Comparison of ENCODE assay signal across 27 cellular contexts in the genomic region with DNA sequence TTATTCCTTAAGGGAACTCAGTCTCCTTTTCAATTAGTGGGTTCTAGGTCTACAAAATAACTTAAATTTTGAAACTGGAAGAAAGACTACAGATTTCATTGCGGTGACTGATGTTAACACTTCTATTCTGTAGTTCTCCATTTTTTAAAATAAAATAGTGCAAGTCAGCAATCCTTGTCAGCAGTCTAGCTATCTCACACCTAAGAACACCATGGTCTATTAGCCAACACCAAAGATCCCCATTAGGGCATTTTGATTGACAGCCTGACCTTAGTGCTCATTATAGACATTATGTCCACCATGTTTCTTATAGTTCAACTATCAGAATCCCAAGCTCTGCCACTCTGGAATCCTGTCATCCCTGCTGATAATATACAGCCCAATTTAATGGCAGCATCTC. TPM values are rescaled to one million over a fixed set of nuclear protein-coding genes. Genes with fewer than 3 reads are reported as not detected.
DNase-seq lines count a peak whose midpoint lies in the region; ATAC-seq, FAIRE-seq and TF ChIP-seq lines count a peak whose summit lies in the region.
"Had no signal": no experiment of that assay in that cellular context is flagged by ENCODE, and none has a peak within 500 bp of the region (broad histone marks: within the 10 kb centered on the region; RNA-seq: fewer than 3 reads in every experiment).

No MANE protein-coding gene starts in this region.

- RAD21 ChIA-PET in GM12878 (lab: Charles Lee; ENCODE audit: unreplicated experiment) = no interaction called here

- in situ Hi-C loops in GM12878 (cut with MboI) = no loop called here
- in situ Hi-C loops in HepG2 (cut with HindIII; ENCODE audit: extremely low pct_ligation_motif_present, low pct_unique_long_range_greater_than_20kb) = no loop called here
- in situ Hi-C loops in GM13977 (cut with MboI; ENCODE audit: low pct_unique_long_range_greater_than_20kb, low sequenced_read_pairs, unreplicated experiment) = no loop called here

- H3K9me3 ChIP-seq in GM12878 (replicated peaks; ENCODE audit: control insufficient read depth, insufficient read depth, low read length) (no peaks in the 10 kb centered on the region), HepG2 (ENCODE audit: low read length) (no peaks in the 10 kb centered on the region), upper lobe of right lung (no peaks in the 10 kb centered on the region)

- H3K27me3 ChIP-seq in GM12878 (replicated peaks in 1 of 2; ENCODE audit: control insufficient read depth in 2 of 2, insufficient read depth in 2 of 2, low read length in 1 of 2) (no peaks in the 10 kb centered on the region), HepG2 (ENCODE audit: control insufficient read depth in 1 of 2, insufficient read depth in 2 of 2, low read length in 2 of 2) (no peaks in the 10 kb centered on the region), upper lobe of right lung (no peaks in the 10 kb centered on the region)
- H3K27me3 ChIP-seq: BLaER1 treated with 17β-estradiol and CSF1 and Interleukin-3, amounts not matched to agents 10 nM and 100 nM had no signal

- H3K4me1 ChIP-seq in GM12878 (ENCODE audit: control insufficient read depth, insufficient read depth, low read length) (no peaks in the 10 kb centered on the region), HepG2 (ENCODE audit: insufficient read depth, low read length) (peaks cover 29% of the 10 kb centered on the region), upper lobe of right lung (no peaks in the 10 kb centered on the region)

- POLR2A ChIA-PET in HEK293T (lab: Yijun Ruan, JAX) = no interaction called here
- POLR2A ChIA-PET in GM12878 (lab: Charles Lee) = no interaction called here
- POLR2A ChIA-PET in HepG2 (lab: Yijun Ruan, JAX) = no interaction called here

- WGBS in GM12878 (ENCODE audit: insufficient coverage, insufficient replicate concordance, low lambda C conversion rate, missing lambda C conversion rate) = 100% methylated on average over 1 of the region's 1 CpG
- WGBS in HepG2 (ENCODE audit: low lambda C conversion rate) = 96% methylated on average over 1 of the region's 1 CpG

- no peak overlapping the region for H3K4me2 ChIP-seq in GM12878 (ENCODE audit: control insufficient read depth, insufficient read depth)
- no peak overlapping the region for H3K4me2 ChIP-seq in HepG2 (ENCODE audit: low read depth, low read length)

- TF ChIP-seq POLR2A in GM12878 (IDR thresholded peaks at IDR 0.05; ENCODE audit: low read depth, low read length) = no peak
- no peak for TF ChIP-seq POLR2A in HepG2 (IDR thresholded peaks at IDR 0.05; ENCODE audit: insufficient read depth in 1 of 2, low read depth in 2 of 2, low read length in 2 of 2)

- H3K79me2 ChIP-seq in GM12878 (ENCODE audit: control insufficient read depth, insufficient read depth, low read length) (no peaks in the 10 kb centered on the region), HepG2 (ENCODE audit: insufficient read depth, low read length) (peaks cover 38% of the 10 kb centered on the region)

- intact Hi-C loops in GM12878 (cut with micrococcal nuclease; ENCODE audit: unreplicated experiment) (no loop called here), HepG2 (cut with micrococcal nuclease; ENCODE audit: unreplicated experiment) (no loop called here), upper lobe of right lung (cut with DNase I) (no loop called here)

- H3K36me3 ChIP-seq in GM12878 (ENCODE audit: control insufficient read depth in 2 of 2, insufficient read depth in 2 of 2, low read length in 1 of 2) (no peaks in the 10 kb centered on the region), HepG2 (replicated peaks in 1 of 2; ENCODE audit: control insufficient read depth in 1 of 2, insufficient read depth in 2 of 2, low read length in 2 of 2) (peaks cover 9 to 29% of the 10 kb centered on the region in 2 experiments), upper lobe of right lung (no peaks in the 10 kb centered on the region)

- H4K20me1 ChIP-seq in GM12878 (ENCODE audit: control insufficient read depth, insufficient read depth) (no peaks in the 10 kb centered on the region), HepG2 (ENCODE audit: insufficient read depth, low read length) (no peaks in the 10 kb centered on the region)
- H4K20me1 ChIP-seq: BLaER1 treated with 17β-estradiol and CSF1 and Interleukin-3, amounts not matched to agents 10 nM and 100 nM had no signal

- TF ChIP-seq CTCF in GM12878 (IDR thresholded peaks at IDR 0.05 in 2 of 3, conservative IDR thresholded peaks at IDR 0.05 in 1 of 3; ENCODE audit: control insufficient read depth in 2 of 3, extremely low read depth in 1 of 3, insufficient read depth in 1 of 3, low read depth in 3 of 3, low read length in 3 of 3) = no peak
- no peak for TF ChIP-seq CTCF in HepG2 (CRISPR knock-in tag; IDR thresholded peaks at IDR 0.05)
- no peak for TF ChIP-seq CTCF in upper lobe of right lung (IDR thresholded peaks at IDR 0.05)
- TF ChIP-seq CTCF in GM13977 (IDR thresholded peaks at IDR 0.05; ENCODE audit: extremely low read depth, insufficient read depth, missing control alignments) = no peak

- H3K4me3 ChIP-seq in GM12878 = no peak overlapping the region
- no peak overlapping the region for H3K4me3 ChIP-seq in HepG2 (replicated peaks in 1 of 3; ENCODE audit: insufficient read depth in 1 of 3, low read depth in 2 of 3, low read length in 3 of 3)
- no peak overlapping the region for H3K4me3 ChIP-seq in upper lobe of right lung
- H3K4me3 ChIP-seq: BLaER1 treated with 17β-estradiol and CSF1 and Interleukin-3, amounts not matched to agents 10 nM and 100 nM had no signal

- H3K9ac ChIP-seq in GM12878 (ENCODE audit: control insufficient read depth, insufficient read depth, low read length) = no peak overlapping the region
- no peak overlapping the region for H3K9ac ChIP-seq in HepG2 (ENCODE audit: insufficient read depth, low read depth, low read length)
- H3K9ac ChIP-seq: BLaER1 treated with 17β-estradiol and CSF1 and Interleukin-3, amounts not matched to agents 10 nM and 100 nM had no signal

- CTCF ChIA-PET in HEK293T (lab: Yijun Ruan, JAX) = no interaction called here
- CTCF ChIA-PET in GM12878 (lab: Yijun Ruan, JAX) = interaction anchor here (1.5 kb wide), 1 partner anchor 137 kb away, joined by 3 read pairs; no protein-coding TSS in a partner anchor
- CTCF ChIA-PET in HepG2 (lab: Yijun Ruan, JAX; ENCODE audit: low intra/inter-chr PET ratio, low total read pairs) = no interaction called here

- H2AFZ ChIP-seq in GM12878 (ENCODE audit: control insufficient read depth, low read depth, low read length) (no peak overlapping the region), HepG2 (ENCODE audit: low read length) (no peak overlapping the region)

- H3K27ac ChIP-seq in GM12878 (ENCODE audit: control insufficient read depth, insufficient read depth) (no peak overlapping the region), HepG2 (ENCODE audit: extremely low read length, insufficient read depth, low read length) (no peak overlapping the region), upper lobe of right lung (no peak overlapping the region)
- H3K27ac ChIP-seq: BLaER1 treated with 17β-estradiol and CSF1 and Interleukin-3, amounts not matched to agents 10 nM and 100 nM had no signal

- TF ChIP-seq EP300 in GM12878 (IDR thresholded peaks at IDR 0.05; ENCODE audit: borderline replicate concordance in 1 of 2, control insufficient read depth in 1 of 2, low read depth in 2 of 2, low read length in 2 of 2) (no peak), HepG2 (IDR thresholded peaks at IDR 0.05; ENCODE audit: low read depth in 2 of 2, low read length in 2 of 2) (no peak), HepG2 (CRISPR knock-in tag; IDR thresholded peaks at IDR 0.05; ENCODE audit: borderline replicate concordance) (no peak)

- DNase-seq in HEK293T (ENCODE audit: extremely low spot score) (no peak), GM12878 (ENCODE audit: low read depth, low spot score) (no peak), HepG2 (ENCODE audit: low spot score) (no peak), upper lobe of right lung (no peak), GM13977 (ENCODE audit: low spot score) (no peak)
- no peak for DNase-seq in activated T-cell treated with anti-CD3 and anti-CD28 coated beads, Interleukin-2, amount 50 U/mL, for 48 hours
- DNase-seq: 8988T; AML-193; CD4-positive, alpha-beta memory T cell; CD4-positive, CD25-positive, alpha-beta regulatory T cell; CD8-positive, alpha-beta memory T cell; COR-L47; DMS 273 treated with DMSO at 0.1 percent for 48 hours; DMS153; DMS53; DMS79; DND-41; EL; GDM1 had no signal

- no peak for FAIRE-seq in GM12878 (lab: Jason Lieb, UNC)
- no peak for FAIRE-seq in HepG2 (lab: Jason Lieb, UNC)
- FAIRE-seq: A204.1, GM12891, GM18507 had no signal

- no TSS peak for BruUV-seq in GM12878 (replicated peaks; lab: Mats Ljungman, UMichigan)
- no TSS peak for BruUV-seq in HepG2 (replicated peaks; lab: Mats Ljungman, UMichigan)

- no peak for TF ChIP-seq RAD21 in GM12878 (IDR thresholded peaks at IDR 0.05; ENCODE audit: insufficient read depth, low read depth, low read length)
- no peak for TF ChIP-seq RAD21 in HepG2 (CRISPR knock-in tag; IDR thresholded peaks at IDR 0.05)

- ATAC-seq in GM12878 = no peak
- no peak for ATAC-seq in HepG2
- peak; percentile 67 for ATAC-seq in upper lobe of right lung
- ATAC-seq in HG02759 (IDR thresholded peaks at IDR 0.05; ENCODE audit: unreplicated experiment) = no peak
- ATAC-seq in HG03469 (IDR thresholded peaks at IDR 0.05; ENCODE audit: unreplicated experiment) = no peak

- SMC1A ChIA-PET in GM12878 (lab: Charles Lee; ENCODE audit: uncharacterized antibody, unreplicated experiment) = no interaction called here

RNA-seq across cellular contexts. Expression of a gene that starts 27.4 kb away (rescaled TPM):
- total RNA-seq in GM12878 (2013; cell fraction: nucleolus; rRNA removed) = 50.5 and 54.0 TPM in 2 replicates
- total RNA-seq in GM12878 (2014; rRNA removed) (11.5 and 14.0 TPM in 2 replicates), GM12878 (2014; rRNA removed; fragmentation: Illumina TruSeq; extraction: Trizol) (11.6 and 12.7 TPM in 2 replicates), GM12878 (2021) (7.3 and 8.2 TPM in 2 replicates), HepG2 (2016; rRNA removed; fragmentation: Illumina TruSeq; extraction: Trizol) (not detected in 2 replicates), upper lobe of right lung (7.7 TPM)
- 2.5 TPM for polyA plus RNA-seq in GM12878 (2011; ENCODE audit: low read depth)
- polyA plus RNA-seq in GM12878 (2011; rRNA removed) (14.7 and 25.1 TPM in 2 replicates), GM12878 (2014; fragmentation: Illumina TruSeq; extraction: Trizol) (9.3 and 12.2 TPM in 2 replicates), GM12878 (2014; fragmentation: Nextera tagmentation; extraction: Ambion mirVana) (10 to 100 TPM in 1 of 2 experiments, 1 to 10 TPM in 1; 9.4 to 12.1 TPM), GM12878 (2014; rRNA removed) (3.7 and 4.4 TPM in 2 replicates), GM12878 (2016; fragmentation: Nextera tagmentation; extraction: Ambion mirVana) (1 to 10 TPM; 6.6 to 7.9 TPM), HepG2 (2011; rRNA removed) (not detected in 2 replicates)
- 4.3 and 6.1 TPM in 2 replicates for polyA plus RNA-seq in GM12878 (2011; cell fraction: cytosol; rRNA removed)
- 9.3 and 11.4 TPM in 2 replicates for polyA plus RNA-seq in GM12878 (2011; cell fraction: nucleus; rRNA removed)
- 3.5 and 6.0 TPM in 2 replicates for polyA plus RNA-seq in GM12878 (2012)
- 20.1 and 30.4 TPM in 2 replicates for polyA minus RNA-seq in GM12878 (2011; rRNA and poly(A)+ RNA removed)
- 3.6 and 6.1 TPM in 2 replicates for polyA minus RNA-seq in GM12878 (2011; cell fraction: cytosol; rRNA and poly(A)+ RNA removed)
- polyA minus RNA-seq in GM12878 (2011; cell fraction: nucleus; rRNA and poly(A)+ RNA removed) = 17.3 and 22.3 TPM in 2 replicates
- not detected in 2 replicates for total RNA-seq in HepG2 (2016; cell fraction: cytosol; rRNA removed; fragmentation: Illumina TruSeq; extraction: Trizol; ENCODE audit: low read depth)
- not detected in 2 replicates for total RNA-seq in HepG2 (2016; cell fraction: insoluble cytoplasmic fraction; rRNA removed; fragmentation: Illumina TruSeq; extraction: Trizol)
- not detected in 2 replicates for total RNA-seq in HepG2 (2016; cell fraction: membrane; rRNA removed; fragmentation: Illumina TruSeq; extraction: Trizol)
- not detected in 2 replicates for total RNA-seq in HepG2 (2016; cell fraction: nucleus; rRNA removed; fragmentation: Illumina TruSeq; extraction: Trizol)
- polyA plus RNA-seq in HepG2 (2011; cell fraction: cytosol; rRNA removed) = not detected in 2 replicates
- not detected in 2 replicates for polyA plus RNA-seq in HepG2 (2011; cell fraction: nucleus; rRNA removed)
- polyA plus RNA-seq in HepG2 (2012) = not detected in 2 replicates
- not detected in 2 replicates for polyA plus RNA-seq in HepG2 (2016; cell fraction: cytosol; fragmentation: Illumina TruSeq; extraction: Trizol; ENCODE audit: low read depth)
- polyA plus RNA-seq in HepG2 (2016; cell fraction: insoluble cytoplasmic fraction; fragmentation: Illumina TruSeq; extraction: Trizol; ENCODE audit: low read depth) = not detected in 2 replicates
- polyA plus RNA-seq in HepG2 (2016; cell fraction: membrane; fragmentation: Illumina TruSeq; extraction: Trizol; ENCODE audit: low read depth) = not detected in 2 replicates
- not detected in 2 replicates for polyA plus RNA-seq in HepG2 (2016; cell fraction: nucleus; fragmentation: Illumina TruSeq; extraction: Trizol; ENCODE audit: insufficient read depth, low read depth)
- polyA minus RNA-seq in HepG2 (2011; rRNA and poly(A)+ RNA removed; ENCODE audit: low replicate concordance) = not detected in 2 replicates
- not detected in 2 replicates for polyA minus RNA-seq in HepG2 (2011; cell fraction: cytosol; rRNA and poly(A)+ RNA removed)
- polyA minus RNA-seq in HepG2 (2011; cell fraction: nucleus; rRNA and poly(A)+ RNA removed) = not detected in 2 replicates
- total RNA-seq: Daoy, G401 had no signal

RNA-seq across cellular contexts. Expression of a gene that starts 39.4 kb away (rescaled TPM):
- 63.0 and 73.0 TPM in 2 replicates for total RNA-seq in GM12878 (2013; cell fraction: nucleolus; rRNA removed)
- total RNA-seq in GM12878 (2014; rRNA removed) = 4.8 and 6.1 TPM in 2 replicates
- 4.5 and 4.9 TPM in 2 replicates for total RNA-seq in GM12878 (2014; rRNA removed; fragmentation: Illumina TruSeq; extraction: Trizol)
- 4.1 and 7.5 TPM in 2 replicates for total RNA-seq in GM12878 (2021)
- 3.1 TPM for polyA plus RNA-seq in GM12878 (2011; ENCODE audit: low read depth)
- polyA plus RNA-seq in GM12878 (2011; rRNA removed) = 14.0 and 19.2 TPM in 2 replicates
- polyA plus RNA-seq in GM12878 (2011; cell fraction: cytosol; rRNA removed) = 6.2 and 7.0 TPM in 2 replicates
- polyA plus RNA-seq in GM12878 (2011; cell fraction: nucleus; rRNA removed) = 14.6 and 15.2 TPM in 2 replicates
- 3.8 TPM in 2 replicates for polyA plus RNA-seq in GM12878 (2012)
- polyA plus RNA-seq in GM12878 (2014; fragmentation: Illumina TruSeq; extraction: Trizol) = 3.9 and 7.0 TPM in 2 replicates
- 1 to 10 TPM; 1.3 to 1.9 TPM for polyA plus RNA-seq in GM12878 (2014; fragmentation: Nextera tagmentation; extraction: Ambion mirVana)
- 2.8 and 4.7 TPM in 2 replicates for polyA plus RNA-seq in GM12878 (2014; rRNA removed)
- polyA plus RNA-seq in GM12878 (2016; fragmentation: Nextera tagmentation; extraction: Ambion mirVana) = 1 to 10 TPM; 4.6 to 5.0 TPM
- polyA minus RNA-seq in GM12878 (2011; rRNA and poly(A)+ RNA removed) = 12.7 and 13.4 TPM in 2 replicates
- polyA minus RNA-seq in GM12878 (2011; cell fraction: cytosol; rRNA and poly(A)+ RNA removed) = 5.3 and 8.3 TPM in 2 replicates
- polyA minus RNA-seq in GM12878 (2011; cell fraction: nucleus; rRNA and poly(A)+ RNA removed) = 16.3 and 18.2 TPM in 2 replicates
- total RNA-seq in HepG2 (2016; rRNA removed; fragmentation: Illumina TruSeq; extraction: Trizol) = not detected in 2 replicates
- not detected in 2 replicates for total RNA-seq in HepG2 (2016; cell fraction: cytosol; rRNA removed; fragmentation: Illumina TruSeq; extraction: Trizol; ENCODE audit: low read depth)
- total RNA-seq in HepG2 (2016; cell fraction: insoluble cytoplasmic fraction; rRNA removed; fragmentation: Illumina TruSeq; extraction: Trizol) = not detected in 2 replicates
- total RNA-seq in HepG2 (2016; cell fraction: membrane; rRNA removed; fragmentation: Illumina TruSeq; extraction: Trizol) = not detected in 2 replicates
- total RNA-seq in HepG2 (2016; cell fraction: nucleus; rRNA removed; fragmentation: Illumina TruSeq; extraction: Trizol) = not detected in 2 replicates
- polyA plus RNA-seq in HepG2 (2011; rRNA removed) = not detected in 2 replicates
- polyA plus RNA-seq in HepG2 (2011; cell fraction: cytosol; rRNA removed) = not detected in 2 replicates
- polyA plus RNA-seq in HepG2 (2011; cell fraction: nucleus; rRNA removed) = not detected in 2 replicates
- not detected in 2 replicates for polyA plus RNA-seq in HepG2 (2012)
- polyA plus RNA-seq in HepG2 (2016; cell fraction: cytosol; fragmentation: Illumina TruSeq; extraction: Trizol; ENCODE audit: low read depth) = not detected in 2 replicates
- polyA plus RNA-seq in HepG2 (2016; cell fraction: insoluble cytoplasmic fraction; fragmentation: Illumina TruSeq; extraction: Trizol; ENCODE audit: low read depth) = not detected in 2 replicates
- polyA plus RNA-seq in HepG2 (2016; cell fraction: membrane; fragmentation: Illumina TruSeq; extraction: Trizol; ENCODE audit: low read depth) = not detected in 2 replicates
- polyA plus RNA-seq in HepG2 (2016; cell fraction: nucleus; fragmentation: Illumina TruSeq; extraction: Trizol; ENCODE audit: insufficient read depth, low read depth) = not detected in 2 replicates
- 0.02 TPM in 1 of 2 replicates, not detected in the other for polyA minus RNA-seq in HepG2 (2011; rRNA and poly(A)+ RNA removed; ENCODE audit: low replicate concordance)
- not detected in 2 replicates for polyA minus RNA-seq in HepG2 (2011; cell fraction: cytosol; rRNA and poly(A)+ RNA removed)
- not detected in 2 replicates for polyA minus RNA-seq in HepG2 (2011; cell fraction: nucleus; rRNA and poly(A)+ RNA removed)
- 47.4 TPM for total RNA-seq in upper lobe of right lung
